16 cellular contexts compared by ENCODE assay signal in genomic region chr17:50882851-50883250, GRCh38. TPM values are rescaled to one million over a fixed set of nuclear protein-coding genes. Genes with fewer than 3 reads are reported as not detected.
A peak's percentile ranks its signal among the peaks of the same experiment; 100 is the strongest.
DNase-seq lines count a peak whose midpoint lies in the region; ATAC-seq and TF ChIP-seq lines count a peak whose summit lies in the region.
"Had no signal": no experiment of that assay in that cellular context is flagged by ENCODE, and none has a peak within 500 bp of the region (broad histone marks: within the 10 kb centered on the region; RNA-seq: fewer than 3 reads in every experiment).

No MANE protein-coding gene starts in this region.

- H3K4me3 ChIP-seq in adipocyte (ENCODE audit: low read length) (no peak overlapping the region), fibroblast of pulmonary artery (replicated peaks; ENCODE audit: low read depth, low read length) (no peak overlapping the region), OCI-LY7 (ENCODE audit: low read depth, low read length, poor library complexity, severe bottlenecking) (no peak overlapping the region)
- H3K4me3 ChIP-seq: prostate gland, SJSA1 had no signal

- TF ChIP-seq CTCF in fibroblast of pulmonary artery (IDR thresholded peaks at IDR 0.05; ENCODE audit: low read length, missing control alignments) (no peak), OCI-LY7 (conservative IDR thresholded peaks at IDR 0.05; ENCODE audit: low read length) (no peak)

- H4K20me1 ChIP-seq in OCI-LY7 (ENCODE audit: insufficient read depth, low read length), result no peaks in the 10 kb centered on the region

- H3K27me3 ChIP-seq in adipocyte (replicated peaks; ENCODE audit: control insufficient read depth, insufficient read depth, low read length), result no peaks in the 10 kb centered on the region

- no peak overlapping the region for H3K27ac ChIP-seq in OCI-LY7 (ENCODE audit: low read depth, low read length, poor library complexity, severe bottlenecking)
- H3K27ac ChIP-seq: prostate gland, SJSA1 had no signal

- DNase-seq in GM03348 (ENCODE audit: low spot score) (peak; percentile 69), adipocyte (ENCODE audit: low read depth) (peak; percentile 73), fibroblast of pulmonary artery (ENCODE audit: low read depth) (peak; percentile 37), renal cortical epithelial cell (ENCODE audit: low read depth) (peak; percentile 74), OCI-LY7 (ENCODE audit: low spot score) (no peak)
- no peak for DNase-seq in stimulated activated CD4-positive, alpha-beta T cell treated with anti-CD3 and anti-CD28 coated beads, Interleukin-4, amount 100 ng/mL, for 4 hours
- DNase-seq: activated CD8-positive, alpha-beta T cell treated with anti-CD3 and anti-CD28 coated beads for 36 hours; activated effector memory CD4-positive, alpha-beta T cell treated with Interleukin-2 at 50 U/mL for 16 hours; DMS79 treated with DMSO at 0.1 percent for 48 hours; NCI-H1105 treated with DMSO at 0.1 percent for 48 hours; NK-92 treated with Interleukin-12 subunit alpha and Interleukin-12 subunit beta, amount 100 ng/mL, for 24 hours; stimulated activated CD4-positive, alpha-beta T cell treated with anti-CD3 and anti-CD28 coated beads, Interleukin-15, amount 100 ng/mL, for 24 hours had no signal

- no peaks in the 10 kb centered on the region for H3K79me2 ChIP-seq in OCI-LY7 (ENCODE audit: insufficient read depth, low read depth, low read length)

- CTCF ChIA-PET in OCI-LY7 (lab: Charles Lee; ENCODE audit: unreplicated experiment), result no interaction called here

- no peak overlapping the region for H2AFZ ChIP-seq in OCI-LY7 (ENCODE audit: low read length)

- no TSS peak for BruUV-seq in OCI-LY7 (replicated peaks; lab: Mats Ljungman, UMichigan)

- H3K36me3 ChIP-seq in adipocyte (ENCODE audit: control insufficient read depth, insufficient read depth, low read length, severe bottlenecking) (no peaks in the 10 kb centered on the region), OCI-LY7 (ENCODE audit: insufficient read depth, low read length) (no peaks in the 10 kb centered on the region)
- H3K36me3 ChIP-seq: prostate gland, SJSA1 had no signal

- H3K9me3 ChIP-seq in adipocyte (ENCODE audit: control insufficient read depth, low read length) (peaks cover 2% of the 10 kb centered on the region), OCI-LY7 (ENCODE audit: low read length) (no peaks in the 10 kb centered on the region; the same call in 1 of the 2 replicates)
- H3K9me3 ChIP-seq: prostate gland had no signal

- H3K9ac ChIP-seq in adipocyte (ENCODE audit: low read length), result peak overlapping the region; percentile 6

- H3K4me1 ChIP-seq in adipocyte (ENCODE audit: control insufficient read depth, insufficient read depth, low read length), result peaks cover 18% of the 10 kb centered on the region
- peaks cover 6% of the 10 kb centered on the region for H3K4me1 ChIP-seq in OCI-LY7 (ENCODE audit: insufficient read depth, low read length, poor library complexity, severe bottlenecking)
- H3K4me1 ChIP-seq: prostate gland, SJSA1 had no signal

- no peak for ATAC-seq in GM19395 (IDR thresholded peaks at IDR 0.05; ENCODE audit: unreplicated experiment)
- no peak for ATAC-seq in HG03045 (IDR thresholded peaks at IDR 0.05; ENCODE audit: unreplicated experiment)
- ATAC-seq: activated CD8-positive, alpha-beta T cell treated with anti-CD3 and anti-CD28 coated beads for 36 hours had no signal

- POLR2A ChIA-PET in OCI-LY7 (lab: Charles Lee), result no interaction called here

- no peak overlapping the region for H3K4me2 ChIP-seq in OCI-LY7 (ENCODE audit: low read length)

- H3K9me2 ChIP-seq in OCI-LY7 (ENCODE audit: insufficient read depth, low read length), result no peaks in the 10 kb centered on the region

- intact Hi-C loops in OCI-LY7 (cut with micrococcal nuclease; ENCODE audit: unreplicated experiment), result no loop called here

RNA-seq across cellular contexts. Expression of gene TOB1, which starts 16.7 kb away (rescaled TPM):
- total RNA-seq in renal cortical epithelial cell (8.5 and 19.5 TPM in 2 replicates), OCI-LY7 (2022) (24.8 and 26.4 TPM in 2 replicates)
- 12.7 and 15.2 TPM in 2 replicates for total RNA-seq in OCI-LY7 (2014; rRNA removed; shearing (Covaris generic))

RNA-seq across cellular contexts. Expression of gene WFIKKN2, which starts 47.5 kb away (rescaled TPM):
- total RNA-seq in renal cortical epithelial cell (not detected in 2 replicates), OCI-LY7 (2022) (not detected in 2 replicates)
- not detected in 2 replicates for total RNA-seq in OCI-LY7 (2014; rRNA removed; shearing (Covaris generic))
- total RNA-seq: activated CD8-positive, alpha-beta T cell treated with anti-CD3 and anti-CD28 coated beads for 36 hours; SJSA1 had no signal

Comparison
In these comparisons a context has a peak if more than half of its experiments do, and no peak if none do; other contexts are left out.
1. DNase-seq: peak in GM03348 (single experiment), adipocyte (single experiment), fibroblast of pulmonary artery (single experiment) and renal cortical epithelial cell (single experiment); none in OCI-LY7 (single experiment) and stimulated activated CD4-positive, alpha-beta T cell treated with anti-CD3 and anti-CD28 coated beads, Interleukin-4, amount 100 ng/mL, for 4 hours (0 of 2).